10 cellular contexts compared by ENCODE assay signal in genomic region chr20:25295386-25296093, GRCh38. TPM values are rescaled to one million over a fixed set of nuclear protein-coding genes. Genes with fewer than 3 reads are reported as not detected.
DNase-seq lines count a peak whose midpoint lies in the region; ATAC-seq, FAIRE-seq and TF ChIP-seq lines count a peak whose summit lies in the region.
"Had no signal": no experiment of that assay in that cellular context is flagged by ENCODE, and none has a peak within 500 bp of the region (broad histone marks: within the 10 kb centered on the region; RNA-seq: fewer than 3 reads in every experiment).

No MANE protein-coding gene starts in this region.

- H3K4me1 ChIP-seq in adrenal gland (replicated peaks in 1 of 2) (peaks cover 25 to 28% of the 10 kb centered on the region in 2 donors), right cardiac atrium (ENCODE audit: control insufficient read depth, insufficient read depth, low read length) (peaks cover 5% of the 10 kb centered on the region)

- peak; percentile 13 for FAIRE-seq in GM12891 (lab: Jason Lieb, UNC)

- no peaks in the 10 kb centered on the region for H3K27me3 ChIP-seq in adrenal gland
- H3K27me3 ChIP-seq in right cardiac atrium (ENCODE audit: control insufficient read depth, insufficient read depth) = no peaks in the 10 kb centered on the region

- peak in 3 of 6 experiments; percentile 2 to 44 (median 33) for TF ChIP-seq CTCF in adrenal gland (IDR thresholded peaks at IDR 0.05)

- H3K4me3 ChIP-seq in adrenal gland (no peak overlapping the region), right cardiac atrium (ENCODE audit: low read length) (no peak overlapping the region), skin epidermis (no peak overlapping the region)

- H3K27ac ChIP-seq in adrenal gland (peak overlapping the region in 4 of 5 donors; percentile 65 to 88 (median 79)), right cardiac atrium (ENCODE audit: low read length) (peak overlapping the region; percentile 55), skin epidermis (peak overlapping the region in 14 of 21 experiments; percentile 2 to 75 (median 40))

- intact Hi-C loops in adrenal gland (cut with DNase I) = loop anchor here (5.0 to 10.0 kb wide), 2 partner anchors 99 to 102 kb away; partner anchors contain the start of gene ABHD12 (in 1 of the 2)
- intact Hi-C loops in right cardiac atrium (cut with DNase I) = loop anchor here in 2 of 4 donors (5.0 to 10.0 kb wide), 4 partner anchors 71 to 102 kb away; partner anchors contain the start of genes ABHD12 (in 1 of the 2) and ENTPD6 (in 1 of the 2)

- no peak for TF ChIP-seq POLR2A in GM12891 (IDR thresholded peaks at IDR 0.05; ENCODE audit: low read depth, low read length)
- TF ChIP-seq POLR2A in adrenal gland (IDR thresholded peaks at IDR 0.05) = no peak

- ATAC-seq in right cardiac atrium = peak; percentile 70 to 77
- ATAC-seq in GM19395 (IDR thresholded peaks at IDR 0.05; ENCODE audit: unreplicated experiment) = no peak
- ATAC-seq: activated CD4-positive, CD25-positive, alpha-beta regulatory T cell treated with anti-CD3 and anti-CD28 coated beads, Interleukin-2, amount 50 U/mL, for 24 hours had no signal

- peaks cover 0 to 2% of the 10 kb centered on the region in 2 donors for H3K36me3 ChIP-seq in adrenal gland (replicated peaks in 1 of 2)

- WGBS in adrenal gland, 4 donors = 34 to 53% (median 42%) methylated on average over 6 to 10 of the region's 10 CpGs
- 36% methylated on average over 10 of the region's 10 CpGs for WGBS in right cardiac atrium

- H3K9me3 ChIP-seq in adrenal gland (replicated peaks in 1 of 3) (no peaks in the 10 kb centered on the region), right cardiac atrium (ENCODE audit: control insufficient read depth, low read length) (no peaks in the 10 kb centered on the region)

- no peak for DNase-seq in GM12891 (ENCODE audit: insufficient read length, low spot score)
- DNase-seq in adrenal gland = peak; percentile 59 to 94 (median 83)
- peak; percentile 71 to 87 (median 85) for DNase-seq in right cardiac atrium
- no peak for DNase-seq in NCI-H748 treated with DMSO at 0.1 percent for 48 hours (lab: John Stamatoyannopoulos, UW)
- DNase-seq in NCI-H226 = no peak
- DNase-seq in CD1c-positive myeloid dendritic cell (ENCODE audit: extremely low spot score) = no peak
- DNase-seq: NCI-H345 had no signal

TF ChIP-seq in GM12891, 5 proteins besides CTCF, POLR2A, EP300 and RAD21:
- no peak for TF ChIP-seq TAF1 (IDR thresholded peaks at IDR 0.05; ENCODE audit: low read depth, low read length)
- no peak for TF ChIP-seq SPI1 (IDR thresholded peaks at IDR 0.05; ENCODE audit: low read depth, low read length)
- TF ChIP-seq POLR2AphosphoS5 (IDR thresholded peaks at IDR 0.05; ENCODE audit: low read depth, low read length) = no peak
- no peak for TF ChIP-seq PAX5 (IDR thresholded peaks at IDR 0.05; ENCODE audit: insufficient read depth, low read length, severe bottlenecking)
- no peak for TF ChIP-seq POU2F2 (IDR thresholded peaks at IDR 0.05; ENCODE audit: low read depth, low read length)

RNA-seq across cellular contexts. Expression of gene PYGB, which starts 47.7 kb away (rescaled TPM):
- 16.7 TPM for polyA plus RNA-seq in GM12891 (2012; ENCODE audit: low read depth, missing spikeins)
- total RNA-seq in adrenal gland (100 to 1,000 TPM in 3 of 8 donors, 10 to 100 TPM in 5; 39.2 to 118 (median 82.9) TPM), right cardiac atrium (100 to 1,000 TPM; 154 to 219 (median 194) TPM)
- polyA plus RNA-seq in adrenal gland (10 to 100 TPM; 15.7 to 80.0 (median 35.9) TPM), right cardiac atrium (136 TPM)

Comparison
In these comparisons a context has a peak if more than half of its experiments do, and no peak if none do; other contexts are left out.
1. DNase-seq: peak in adrenal gland (7 of 7) and right cardiac atrium (3 of 3); none in GM12891 (single experiment), NCI-H748 treated with DMSO at 0.1 percent for 48 hours (single experiment), NCI-H226 (single experiment) and CD1c-positive myeloid dendritic cell (single experiment).
2. Peak in every context shown above with its lines, with median percentiles within 50 percentile points of each other: H3K27ac ChIP-seq.